ENCODE assay signal across 2 cellular contexts in the genomic region with DNA sequence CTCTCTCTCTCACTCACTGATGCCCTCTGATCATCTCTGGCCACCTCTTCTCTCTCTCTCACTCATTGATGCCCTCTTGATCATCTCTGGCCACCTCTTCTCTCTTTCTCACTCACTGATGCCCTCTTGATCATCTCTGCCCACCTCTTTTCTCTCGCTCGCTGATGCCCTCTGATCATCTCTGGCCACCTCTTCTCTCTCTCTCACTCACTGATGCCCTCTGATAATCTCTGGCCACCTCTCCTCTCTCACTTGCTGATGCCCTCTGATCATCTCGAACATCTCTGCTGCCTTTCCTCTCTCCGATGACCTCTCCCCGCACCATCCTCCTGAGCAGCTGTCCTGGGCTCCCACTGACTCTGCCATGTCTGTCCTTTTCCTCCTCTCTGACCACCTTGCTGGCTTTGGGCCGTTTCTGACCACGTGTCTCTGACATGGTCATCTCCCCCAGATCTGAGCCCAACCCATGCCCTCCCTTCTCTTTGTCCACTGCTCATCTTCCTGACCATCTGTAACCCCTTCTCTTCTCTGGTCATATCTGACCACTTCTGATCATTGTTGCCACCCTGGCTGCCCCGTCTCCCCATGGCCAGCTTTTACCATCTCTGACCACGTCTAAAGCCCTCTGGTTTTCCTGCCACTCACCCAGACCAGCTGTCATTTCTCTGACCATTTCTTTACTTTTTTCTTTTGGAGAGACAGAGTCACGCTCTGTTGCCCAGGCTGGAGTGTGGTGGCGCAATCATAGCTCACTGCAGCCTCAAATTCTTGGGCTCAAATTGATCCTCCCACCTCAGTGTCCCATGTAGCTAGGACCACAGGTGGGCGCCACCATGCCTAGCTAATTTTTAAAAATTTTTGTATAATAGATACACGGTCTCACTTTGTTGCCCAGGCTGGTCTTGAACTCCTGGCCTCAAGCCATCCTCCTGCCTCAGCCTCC.
TF ChIP-seq lines count a peak whose summit lies in the region.

No MANE protein-coding gene starts in this region.

TF ChIP-seq in SK-N-SH, 30 proteins besides CTCF, POLR2A, EP300 and RAD21:
- TF ChIP-seq IRF3 (IDR thresholded peaks at IDR 0.05; ENCODE audit: low read depth, low read length): no peak
- no peak for TF ChIP-seq CHD2 (IDR thresholded peaks at IDR 0.05; ENCODE audit: low read length, partially characterized antibody)
- no peak for TF ChIP-seq MXI1 (IDR thresholded peaks at IDR 0.05; ENCODE audit: low read depth, low read length)
- TF ChIP-seq, protein P1, sequence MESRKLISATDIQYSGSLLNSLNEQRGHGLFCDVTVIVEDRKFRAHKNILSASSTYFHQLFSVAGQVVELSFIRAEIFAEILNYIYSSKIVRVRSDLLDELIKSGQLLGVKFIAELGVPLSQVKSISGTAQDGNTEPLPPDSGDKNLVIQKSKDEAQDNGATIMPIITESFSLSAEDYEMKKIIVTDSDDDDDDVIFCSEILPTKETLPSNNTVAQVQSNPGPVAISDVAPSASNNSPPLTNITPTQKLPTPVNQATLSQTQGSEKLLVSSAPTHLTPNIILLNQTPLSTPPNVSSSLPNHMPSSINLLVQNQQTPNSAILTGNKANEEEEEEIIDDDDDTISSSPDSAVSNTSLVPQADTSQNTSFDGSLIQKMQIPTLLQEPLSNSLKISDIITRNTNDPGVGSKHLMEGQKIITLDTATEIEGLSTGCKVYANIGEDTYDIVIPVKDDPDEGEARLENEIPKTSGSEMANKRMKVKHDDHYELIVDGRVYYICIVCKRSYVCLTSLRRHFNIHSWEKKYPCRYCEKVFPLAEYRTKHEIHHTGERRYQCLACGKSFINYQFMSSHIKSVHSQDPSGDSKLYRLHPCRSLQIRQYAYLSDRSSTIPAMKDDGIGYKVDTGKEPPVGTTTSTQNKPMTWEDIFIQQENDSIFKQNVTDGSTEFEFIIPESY (IDR thresholded peaks at IDR 0.05; ENCODE audit: borderline replicate concordance, low read depth): no peak
- TF ChIP-seq MEF2A (IDR thresholded peaks at IDR 0.05; ENCODE audit: borderline replicate concordance, low read depth): no peak
- TF ChIP-seq USF1 (IDR thresholded peaks at IDR 0.05; ENCODE audit: borderline replicate concordance, low read depth): no peak
- TF ChIP-seq MAX (IDR thresholded peaks at IDR 0.05; ENCODE audit: low read depth): no peak
- no peak for TF ChIP-seq RCOR1 (IDR thresholded peaks at IDR 0.05; ENCODE audit: low read length)

TF ChIP-seq in SK-N-SH treated with all-trans-retinoic acid at 6 μM for 48 hours, 23 proteins besides CTCF, POLR2A, EP300 and RAD21 (continued from another document):
- TF ChIP-seq TCF4 (CRISPR knock-in tag; IDR thresholded peaks at IDR 0.05; ENCODE audit: borderline replicate concordance) (no peak), ISL1 (CRISPR knock-in tag; IDR thresholded peaks at IDR 0.05) (no peak), ARNTL (CRISPR knock-in tag; IDR thresholded peaks at IDR 0.05; ENCODE audit: borderline replicate concordance, low read depth) (no peak), BACH2 (CRISPR knock-in tag; IDR thresholded peaks at IDR 0.05; ENCODE audit: borderline replicate concordance) (no peak), CREB5 (CRISPR knock-in tag; IDR thresholded peaks at IDR 0.05; ENCODE audit: low read depth) (no peak), PPARA (CRISPR knock-in tag; IDR thresholded peaks at IDR 0.05; ENCODE audit: borderline replicate concordance) (no peak), TSHZ2 (CRISPR knock-in tag; IDR thresholded peaks at IDR 0.05) (no peak), ZNF70 (CRISPR knock-in tag; IDR thresholded peaks at IDR 0.05) (no peak), CSRNP3 (CRISPR knock-in tag; IDR thresholded peaks at IDR 0.05) (no peak), ZNF8 (CRISPR knock-in tag; IDR thresholded peaks at IDR 0.05) (no peak), GLIS3 (CRISPR knock-in tag; IDR thresholded peaks at IDR 0.05) (no peak), ESRRG (CRISPR knock-in tag; IDR thresholded peaks at IDR 0.05) (no peak), POU6F1 (CRISPR knock-in tag; IDR thresholded peaks at IDR 0.05; ENCODE audit: borderline replicate concordance, low read depth) (no peak)
- TF ChIP-seq, protein P2, sequence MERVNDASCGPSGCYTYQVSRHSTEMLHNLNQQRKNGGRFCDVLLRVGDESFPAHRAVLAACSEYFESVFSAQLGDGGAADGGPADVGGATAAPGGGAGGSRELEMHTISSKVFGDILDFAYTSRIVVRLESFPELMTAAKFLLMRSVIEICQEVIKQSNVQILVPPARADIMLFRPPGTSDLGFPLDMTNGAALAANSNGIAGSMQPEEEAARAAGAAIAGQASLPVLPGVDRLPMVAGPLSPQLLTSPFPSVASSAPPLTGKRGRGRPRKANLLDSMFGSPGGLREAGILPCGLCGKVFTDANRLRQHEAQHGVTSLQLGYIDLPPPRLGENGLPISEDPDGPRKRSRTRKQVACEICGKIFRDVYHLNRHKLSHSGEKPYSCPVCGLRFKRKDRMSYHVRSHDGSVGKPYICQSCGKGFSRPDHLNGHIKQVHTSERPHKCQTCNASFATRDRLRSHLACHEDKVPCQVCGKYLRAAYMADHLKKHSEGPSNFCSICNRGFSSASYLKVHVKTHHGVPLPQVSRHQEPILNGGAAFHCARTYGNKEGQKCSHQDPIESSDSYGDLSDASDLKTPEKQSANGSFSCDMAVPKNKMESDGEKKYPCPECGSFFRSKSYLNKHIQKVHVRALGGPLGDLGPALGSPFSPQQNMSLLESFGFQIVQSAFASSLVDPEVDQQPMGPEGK (CRISPR knock-in tag; IDR thresholded peaks at IDR 0.05; ENCODE audit: borderline replicate concordance): no peak
